Comparison of ENCODE assay signal across 12 cellular contexts in genomic region chr1:54219688-54220003, GRCh38. TPM values are rescaled to one million over a fixed set of nuclear protein-coding genes. Genes with fewer than 3 reads are reported as not detected.
DNase-seq lines count a peak whose midpoint lies in the region; ATAC-seq and TF ChIP-seq lines count a peak whose summit lies in the region.
"Had no signal": no experiment of that assay in that cellular context is flagged by ENCODE, and none has a peak within 500 bp of the region (broad histone marks: within the 10 kb centered on the region; RNA-seq: fewer than 3 reads in every experiment).

No MANE protein-coding gene starts in this region.

- H3K9ac ChIP-seq in adipocyte (ENCODE audit: low read length) = peak overlapping the region; percentile 77

- H3K27me3 ChIP-seq in adipocyte (replicated peaks; ENCODE audit: control insufficient read depth, insufficient read depth, low read length) = no peaks in the 10 kb centered on the region
- H3K27me3 ChIP-seq in testis = no peaks in the 10 kb centered on the region

- H3K27ac ChIP-seq in testis = peak overlapping the region; percentile 9 to 73

- WGBS in testis, 2 donors = 24 to 34% methylated on average over 3 of the region's 3 CpGs

- DNase-seq in activated T-cell treated with anti-CD3 and anti-CD28 coated beads, Interleukin-2, amount 50 U/mL, for 72 hours = no peak
- no peak for DNase-seq in activated T-cell treated with anti-CD3 and anti-CD28 coated beads, Interleukin-2, amount 50 U/mL, for 48 hours
- DNase-seq in adipocyte (ENCODE audit: low read depth) = no peak
- no peak for DNase-seq in mesothelial cell of epicardium (ENCODE audit: low spot score in 2 of 2, unreplicated experiment in 2 of 2)
- no peak for DNase-seq in testis
- no peak for DNase-seq in occipital lobe (lab: John Stamatoyannopoulos, UW)
- no peak for DNase-seq in NCI-H2029 (lab: John Stamatoyannopoulos, UW)
- DNase-seq in kidney tubule cell (ENCODE audit: low spot score) = no peak
- DNase-seq: activated CD4-positive, CD25-positive, alpha-beta regulatory T cell; foreskin melanocyte; NCI-H2029 treated with DMSO at 0.1 percent for 48 hours; stimulated activated CD4-positive, alpha-beta T cell treated with anti-CD3 and anti-CD28 coated beads, Interleukin-2, amount 100 ng/mL, for 48 hours had no signal

- H3K27me3 Mint-ChIP-seq in activated T-cell treated with anti-CD3 and anti-CD28 coated beads, Interleukin-2, amount 50 U/mL, for 72 hours (ENCODE audit: low read depth) = no peaks in the 10 kb centered on the region
- no peaks in the 10 kb centered on the region for H3K27me3 Mint-ChIP-seq in mesothelial cell of epicardium (ENCODE audit: low read depth)

- peak overlapping the region; percentile 51 for H3K27ac Mint-ChIP-seq in activated T-cell treated with anti-CD3 and anti-CD28 coated beads, Interleukin-2, amount 50 U/mL, for 72 hours
- peak overlapping the region; percentile 35 for H3K27ac Mint-ChIP-seq in mesothelial cell of epicardium

- H3K36me3 Mint-ChIP-seq in activated T-cell treated with anti-CD3 and anti-CD28 coated beads, Interleukin-2, amount 50 U/mL, for 72 hours (ENCODE audit: insufficient read depth in 2 of 2) = peaks cover 7 to 17% of the 10 kb centered on the region in 2 donors
- H3K36me3 Mint-ChIP-seq in mesothelial cell of epicardium = peaks cover 29% of the 10 kb centered on the region

- H3K9me3 Mint-ChIP-seq in activated T-cell treated with anti-CD3 and anti-CD28 coated beads, Interleukin-2, amount 50 U/mL, for 72 hours = no peaks in the 10 kb centered on the region
- no peaks in the 10 kb centered on the region for H3K9me3 Mint-ChIP-seq in mesothelial cell of epicardium

- no peaks in the 10 kb centered on the region for H3K4me1 Mint-ChIP-seq in activated T-cell treated with anti-CD3 and anti-CD28 coated beads, Interleukin-2, amount 50 U/mL, for 72 hours (ENCODE audit: low read depth)
- peaks cover 7% of the 10 kb centered on the region for H3K4me1 Mint-ChIP-seq in mesothelial cell of epicardium

- H3K36me3 ChIP-seq in adipocyte (ENCODE audit: control insufficient read depth, insufficient read depth, low read length, severe bottlenecking) (peaks cover 42% of the 10 kb centered on the region), testis (ENCODE audit: low read depth, missing control alignments) (no peaks in the 10 kb centered on the region)

- H3K4me3 ChIP-seq in adipocyte (ENCODE audit: low read length) (peak overlapping the region; percentile 70), testis (no peak overlapping the region)

- no peak overlapping the region for H3K4me3 Mint-ChIP-seq in activated T-cell treated with anti-CD3 and anti-CD28 coated beads, Interleukin-2, amount 50 U/mL, for 72 hours
- H3K4me3 Mint-ChIP-seq in mesothelial cell of epicardium = no peak overlapping the region

- no peak for TF ChIP-seq POLR2A in testis (IDR thresholded peaks at IDR 0.05)

- no peak for TF ChIP-seq CTCF in mesothelial cell of epicardium (IDR thresholded peaks at IDR 0.05; ENCODE audit: unreplicated experiment)
- no peak for TF ChIP-seq CTCF in testis (IDR thresholded peaks at IDR 0.05)

- no peak for ATAC-seq in activated T-cell treated with anti-CD3 and anti-CD28 coated beads, Interleukin-2, amount 50 U/mL, for 72 hours (replicated peaks in 1 of 2)

- H3K4me1 ChIP-seq in adipocyte (ENCODE audit: control insufficient read depth, insufficient read depth, low read length) (peaks cover 28% of the 10 kb centered on the region), testis (peaks cover 41% of the 10 kb centered on the region)

- intact Hi-C loops in testis (cut with DNase I; ENCODE audit: low total_unique reads) = no loop called here

- no peaks in the 10 kb centered on the region for H3K9me3 ChIP-seq in adipocyte (ENCODE audit: control insufficient read depth, low read length)
- H3K9me3 ChIP-seq in testis = no peaks in the 10 kb centered on the region

RNA-seq across cellular contexts. Expression of gene MRPL37, which starts 19.7 kb away (rescaled TPM):
- 100 to 1,000 TPM; 150 to 166 TPM for total RNA-seq in activated T-cell treated with anti-CD3 and anti-CD28 coated beads, Interleukin-2, amount 50 U/mL, for 72 hours
- 54.9 to 57.6 TPM (median 56.9 TPM) in 3 replicates for total RNA-seq in mesothelial cell of epicardium
- total RNA-seq in testis = 10 to 100 TPM; 89.1 to 91.4 TPM
- 74.2 TPM for polyA plus RNA-seq in testis (ENCODE audit: insufficient read depth, low read depth, low replicate concordance)
- total RNA-seq in occipital lobe = 29.2 TPM

RNA-seq across cellular contexts. Expression of gene CYB5RL, which starts 19.8 kb away (rescaled TPM):
- total RNA-seq in activated T-cell treated with anti-CD3 and anti-CD28 coated beads, Interleukin-2, amount 50 U/mL, for 72 hours = 10 to 100 TPM in 1 of 2 donors, 1 to 10 TPM in 1; 8.4 to 14.0 TPM
- 8.5 to 10.4 TPM (median 10.3 TPM) in 3 replicates for total RNA-seq in mesothelial cell of epicardium
- total RNA-seq in testis = 10 to 100 TPM in 1 of 2 donors, 1 to 10 TPM in 1; 8.7 to 11.5 TPM
- 6.3 TPM for polyA plus RNA-seq in testis (ENCODE audit: insufficient read depth, low read depth, low replicate concordance)
- total RNA-seq in occipital lobe = 4.4 TPM
